In genomic region chr18:3540805-3541548, GRCh38 we compare ENCODE assay signal across 15 cellular contexts.
DNase-seq lines count a peak whose midpoint lies in the region; ATAC-seq, FAIRE-seq and TF ChIP-seq lines count a peak whose summit lies in the region.
"Had no signal": no experiment of that assay in that cellular context is flagged by ENCODE, and none has a peak within 500 bp of the region (broad histone marks: within the 10 kb centered on the region; RNA-seq: fewer than 3 reads in every experiment).

No MANE protein-coding gene starts in this region.

- H3K27me3 Mint-ChIP-seq in activated T-cell treated with anti-CD3 and anti-CD28 coated beads, Interleukin-2, amount 50 U/mL, for 72 hours (ENCODE audit: low read depth) = peaks cover 8% of the 10 kb centered on the region
- H3K27me3 Mint-ChIP-seq in type B pancreatic cell (no peaks in the 10 kb centered on the region), glutamatergic neuron (ENCODE audit: unreplicated experiment) (peaks cover 3% of the 10 kb centered on the region)

- no peaks in the 10 kb centered on the region for H3K27me3 ChIP-seq in RWPE2 (ENCODE audit: insufficient read depth, poor library complexity, severe bottlenecking)
- H3K27me3 ChIP-seq in keratinocyte (ENCODE audit: control insufficient read depth, extremely low read depth, insufficient read depth, low read length) = no peaks in the 10 kb centered on the region
- no peaks in the 10 kb centered on the region for H3K27me3 ChIP-seq in suprapubic skin

- no peak overlapping the region for H3K4me3 ChIP-seq in RWPE2 (ENCODE audit: severe bottlenecking)
- no peak overlapping the region for H3K4me3 ChIP-seq in keratinocyte (ENCODE audit: control insufficient read depth in 2 of 3, extremely low read depth in 1 of 3, insufficient read depth in 2 of 3, low read depth in 1 of 3, low read length in 3 of 3)
- no peak overlapping the region for H3K4me3 ChIP-seq in suprapubic skin
- H3K4me3 ChIP-seq: smooth muscle cell had no signal

- no peak for TF ChIP-seq POLR2A in suprapubic skin (IDR thresholded peaks at IDR 0.05)

- H3K27ac Mint-ChIP-seq in activated T-cell treated with anti-CD3 and anti-CD28 coated beads, Interleukin-2, amount 50 U/mL, for 72 hours = peak overlapping the region; percentile 43
- H3K27ac Mint-ChIP-seq in type B pancreatic cell = peak overlapping the region; percentile 69
- H3K27ac Mint-ChIP-seq in glutamatergic neuron (ENCODE audit: unreplicated experiment) = no peak overlapping the region

- H3K27ac ChIP-seq in RWPE2 (ENCODE audit: poor library complexity, severe bottlenecking) (no peak overlapping the region), keratinocyte (ENCODE audit: control insufficient read depth, insufficient read depth, low read length) (peak overlapping the region; percentile 19), suprapubic skin (no peak overlapping the region)

- no peaks in the 10 kb centered on the region for H3K36me3 Mint-ChIP-seq in activated T-cell treated with anti-CD3 and anti-CD28 coated beads, Interleukin-2, amount 50 U/mL, for 72 hours (ENCODE audit: insufficient read depth in 2 of 2)
- H3K36me3 Mint-ChIP-seq in type B pancreatic cell (no peaks in the 10 kb centered on the region), glutamatergic neuron (ENCODE audit: unreplicated experiment) (no peaks in the 10 kb centered on the region)

- no peak overlapping the region for H3K9ac ChIP-seq in keratinocyte (ENCODE audit: control insufficient read depth, extremely low read depth, insufficient read depth, low read length)

- dilution Hi-C loops in keratinocyte (cut with MboI; ENCODE audit: extremely low pct_ligation_motif_present, low sequenced_read_pairs) = no loop called here

- H2AFZ ChIP-seq in keratinocyte (ENCODE audit: control insufficient read depth, low read length) = no peak overlapping the region

- no peak for TF ChIP-seq CTCF in RWPE2 (IDR thresholded peaks at IDR 0.05; ENCODE audit: poor library complexity, severe bottlenecking)
- TF ChIP-seq CTCF in keratinocyte (optimal IDR thresholded peaks at IDR 0.05 in 1 of 3, IDR thresholded peaks at IDR 0.05 in 1 of 3, conservative IDR thresholded peaks at IDR 0.05 in 1 of 3; ENCODE audit: extremely low read depth in 1 of 3, insufficient read depth in 2 of 3, low read length in 3 of 3) = no peak
- no peak for TF ChIP-seq CTCF in type B pancreatic cell (conservative IDR thresholded peaks at IDR 0.05)
- no peak for TF ChIP-seq CTCF in glutamatergic neuron (IDR thresholded peaks at IDR 0.05; ENCODE audit: partially characterized antibody, unreplicated experiment)
- TF ChIP-seq CTCF in suprapubic skin (IDR thresholded peaks at IDR 0.05) = no peak

- H4K20me1 ChIP-seq in keratinocyte (ENCODE audit: control insufficient read depth, extremely low read depth, insufficient read depth, low read length) = no peaks in the 10 kb centered on the region

- DNase-seq in activated T-cell treated with anti-CD3 and anti-CD28 coated beads, Interleukin-2, amount 50 U/mL, for 72 hours = no peak
- DNase-seq in activated T-cell treated with anti-CD3 and anti-CD28 coated beads for 4 hours (no peak), RWPE2 (ENCODE audit: low spot score) (no peak), keratinocyte (ENCODE audit: low read depth, low spot score) (no peak), type B pancreatic cell (ENCODE audit: extremely low spot score, unreplicated experiment) (no peak), glutamatergic neuron (no peak), suprapubic skin (ENCODE audit: low spot score in 2 of 2) (no peak)
- DNase-seq: GOT3, IMR-90, NCI-H1417 treated with DMSO at 0.1 percent for 48 hours, NCI-H526, occipital lobe, Right ventricle myocardium superior had no signal

- no peaks in the 10 kb centered on the region for H3K9me3 Mint-ChIP-seq in activated T-cell treated with anti-CD3 and anti-CD28 coated beads, Interleukin-2, amount 50 U/mL, for 72 hours
- H3K9me3 Mint-ChIP-seq in type B pancreatic cell (peaks cover 4% of the 10 kb centered on the region), glutamatergic neuron (ENCODE audit: unreplicated experiment) (peaks cover 2% of the 10 kb centered on the region)

- H3K4me1 ChIP-seq in RWPE2 (ENCODE audit: insufficient read depth, poor library complexity, severe bottlenecking) (peaks cover 8% of the 10 kb centered on the region), keratinocyte (ENCODE audit: control insufficient read depth, extremely low read depth, insufficient read depth, low read length) (peaks cover 12% of the 10 kb centered on the region), suprapubic skin (peaks cover 38% of the 10 kb centered on the region)

- WGBS in suprapubic skin = 60% methylated on average over 6 of the region's 6 CpGs

- no peak for FAIRE-seq in keratinocyte (lab: Jason Lieb, UNC)

- no peaks in the 10 kb centered on the region for H3K79me2 ChIP-seq in keratinocyte (ENCODE audit: control insufficient read depth, insufficient read depth, low read length)

- peaks cover 26% of the 10 kb centered on the region for H3K4me1 Mint-ChIP-seq in activated T-cell treated with anti-CD3 and anti-CD28 coated beads, Interleukin-2, amount 50 U/mL, for 72 hours (ENCODE audit: low read depth)
- H3K4me1 Mint-ChIP-seq in type B pancreatic cell (ENCODE audit: unreplicated experiment) (peaks cover 24% of the 10 kb centered on the region), glutamatergic neuron (ENCODE audit: low read depth, unreplicated experiment) (peaks cover 2% of the 10 kb centered on the region)

- no peaks in the 10 kb centered on the region for H3K36me3 ChIP-seq in RWPE2 (ENCODE audit: low read depth)
- H3K36me3 ChIP-seq in keratinocyte (ENCODE audit: control insufficient read depth in 2 of 2, extremely low read depth in 1 of 2, insufficient read depth in 2 of 2, low read length in 2 of 2) = no peaks in the 10 kb centered on the region
- H3K36me3 ChIP-seq in suprapubic skin = no peaks in the 10 kb centered on the region

- no peak for TF ChIP-seq EP300 in suprapubic skin (IDR thresholded peaks at IDR 0.05)

- H3K4me3 Mint-ChIP-seq in activated T-cell treated with anti-CD3 and anti-CD28 coated beads, Interleukin-2, amount 50 U/mL, for 72 hours = peak overlapping the region in 1 of 2 donors; percentile 86
- H3K4me3 Mint-ChIP-seq in type B pancreatic cell = peak overlapping the region; percentile 4
- no peak overlapping the region for H3K4me3 Mint-ChIP-seq in glutamatergic neuron (ENCODE audit: unreplicated experiment)

- peak in 1 of 2 donors; percentile 6 for ATAC-seq in activated T-cell treated with anti-CD3 and anti-CD28 coated beads, Interleukin-2, amount 50 U/mL, for 72 hours (replicated peaks in 1 of 2)
- ATAC-seq in RWPE2 (ENCODE audit: low read depth) (peak; percentile 64), GM18517 (IDR thresholded peaks at IDR 0.05; ENCODE audit: unreplicated experiment) (no peak)

- H3K4me2 ChIP-seq in keratinocyte (ENCODE audit: control insufficient read depth, extremely low read depth, insufficient read depth, low read depth, low read length) = peak overlapping the region; percentile 46
- H3K4me2 ChIP-seq: smooth muscle cell had no signal

- H3K9me3 ChIP-seq in RWPE2 (ENCODE audit: severe bottlenecking) (no peaks in the 10 kb centered on the region), keratinocyte (ENCODE audit: control insufficient read depth, low read depth, low read length) (no peaks in the 10 kb centered on the region), suprapubic skin (no peaks in the 10 kb centered on the region)

- H3K9me1 ChIP-seq in keratinocyte (ENCODE audit: control insufficient read depth, extremely low read depth, insufficient read depth, low read length) = no peaks in the 10 kb centered on the region
